13 cellular contexts compared by ENCODE assay signal in genomic region chr22:37726240-37726887, GRCh38. TPM values are rescaled to one million over a fixed set of nuclear protein-coding genes. Genes with fewer than 3 reads are reported as not detected.
DNase-seq lines count a peak whose midpoint lies in the region; ATAC-seq, FAIRE-seq and TF ChIP-seq lines count a peak whose summit lies in the region.
"Had no signal": no experiment of that assay in that cellular context is flagged by ENCODE, and none has a peak within 500 bp of the region (broad histone marks: within the 10 kb centered on the region; RNA-seq: fewer than 3 reads in every experiment).

No MANE protein-coding gene starts in this region.

- H3K4me1 ChIP-seq in OCI-LY1 (ENCODE audit: insufficient read depth, low read length, severe bottlenecking) = no peaks in the 10 kb centered on the region

- no peak overlapping the region for H3K4me2 ChIP-seq in OCI-LY1 (ENCODE audit: low read length)
- H3K4me2 ChIP-seq: hepatocyte had no signal

- TF ChIP-seq CTCF in OCI-LY1 (IDR thresholded peaks at IDR 0.05; ENCODE audit: low read length) (peak; percentile 19; the same call in 1 of the 2 replicates), retinal pigment epithelial cell (conservative IDR thresholded peaks at IDR 0.05; ENCODE audit: low read depth, low read length) (peak; percentile 12)

- H3K36me3 ChIP-seq in OCI-LY1 (ENCODE audit: insufficient read depth, low read length) = no peaks in the 10 kb centered on the region

- H3K36me3 Mint-ChIP-seq in effector memory CD8-positive, alpha-beta T cell (ENCODE audit: insufficient read depth) = no peaks in the 10 kb centered on the region
- H3K36me3 Mint-ChIP-seq: natural killer cell treated with Interleukin-12 subunit alpha and Interleukin-12 subunit beta and Interleukin-15 and Interleukin-18, amount 100 ng/mL, for 72 hours had no signal

- H3K4me3 ChIP-seq in OCI-LY1 (ENCODE audit: low read depth, low read length, poor library complexity, severe bottlenecking) (no peak overlapping the region), retinal pigment epithelial cell (ENCODE audit: low read length) (no peak overlapping the region)
- H3K4me3 ChIP-seq: hepatocyte, tibial nerve had no signal

- no peaks in the 10 kb centered on the region for H3K9me3 ChIP-seq in OCI-LY1 (ENCODE audit: low read length)
- H3K9me3 ChIP-seq: tibial nerve had no signal

- H3K9me2 ChIP-seq in OCI-LY1 (ENCODE audit: low read depth, low read length) = no peaks in the 10 kb centered on the region

- H3K27ac ChIP-seq in OCI-LY1 (ENCODE audit: low read depth, low read length, poor library complexity, severe bottlenecking) = no peak overlapping the region
- H3K27ac ChIP-seq: hepatocyte, tibial nerve had no signal

- ATAC-seq in effector memory CD8-positive, alpha-beta T cell (replicated peaks) = peak; percentile 21
- ATAC-seq in HG02938 (IDR thresholded peaks at IDR 0.05; ENCODE audit: unreplicated experiment) (no peak), GM18907 (IDR thresholded peaks at IDR 0.05; ENCODE audit: unreplicated experiment) (no peak)

- H3K9me3 Mint-ChIP-seq in effector memory CD8-positive, alpha-beta T cell = no peaks in the 10 kb centered on the region
- H3K9me3 Mint-ChIP-seq: natural killer cell treated with Interleukin-12 subunit alpha and Interleukin-12 subunit beta and Interleukin-15 and Interleukin-18, amount 100 ng/mL, for 72 hours had no signal

- DNase-seq in GM12891 (ENCODE audit: insufficient read length, low spot score) (peak; percentile 53), retinal pigment epithelial cell (ENCODE audit: low read depth) (no peak), UCSD-AML1 (lab: John Stamatoyannopoulos, UW; ENCODE audit: unreplicated experiment) (no peak)
- DNase-seq in effector memory CD8-positive, alpha-beta T cell = no peak
- DNase-seq: activated CD8-positive, alpha-beta memory T cell treated with anti-CD3 and anti-CD28 coated beads, Interleukin-2, amount 50 U/mL, for 4 hours; caudate nucleus; NCI-H1048 had no signal

- no peak overlapping the region for H3K9ac ChIP-seq in OCI-LY1 (ENCODE audit: low read length)

- no peaks in the 10 kb centered on the region for H3K27me3 Mint-ChIP-seq in effector memory CD8-positive, alpha-beta T cell
- H3K27me3 Mint-ChIP-seq: natural killer cell treated with Interleukin-12 subunit alpha and Interleukin-12 subunit beta and Interleukin-15 and Interleukin-18, amount 100 ng/mL, for 72 hours had no signal

- no peaks in the 10 kb centered on the region for H3K4me1 Mint-ChIP-seq in effector memory CD8-positive, alpha-beta T cell (ENCODE audit: low read depth in 2 of 2)

- H2AFZ ChIP-seq in OCI-LY1 (ENCODE audit: low read length) = no peak overlapping the region
- H2AFZ ChIP-seq: hepatocyte had no signal

- no peak overlapping the region for H3K27ac Mint-ChIP-seq in effector memory CD8-positive, alpha-beta T cell
- H3K27ac Mint-ChIP-seq: natural killer cell treated with Interleukin-12 subunit alpha and Interleukin-12 subunit beta and Interleukin-15 and Interleukin-18, amount 100 ng/mL, for 72 hours had no signal

- no peaks in the 10 kb centered on the region for H3F3A ChIP-seq in OCI-LY1 (ENCODE audit: insufficient read depth, low read length)

- no peak for FAIRE-seq in GM12891 (lab: Jason Lieb, UNC)

- TF ChIP-seq POLR2A in GM12891 (IDR thresholded peaks at IDR 0.05; ENCODE audit: low read depth, low read length) = no peak

- no peaks in the 10 kb centered on the region for H4K20me1 ChIP-seq in OCI-LY1 (ENCODE audit: insufficient read depth, low read length)

- no peaks in the 10 kb centered on the region for H3K79me2 ChIP-seq in OCI-LY1 (ENCODE audit: insufficient read depth, low read length)
- H3K79me2 ChIP-seq: hepatocyte had no signal

- H3K27me3 ChIP-seq in OCI-LY1 (ENCODE audit: insufficient read depth, low read length) = 0 out of 2 replicates have a peak, but pooled peaks cover 7% of the 10 kb centered on the region
- H3K27me3 ChIP-seq: hepatocyte, tibial nerve had no signal

- H3K4me3 Mint-ChIP-seq in effector memory CD8-positive, alpha-beta T cell = no peak overlapping the region
- H3K4me3 Mint-ChIP-seq: natural killer cell treated with Interleukin-12 subunit alpha and Interleukin-12 subunit beta and Interleukin-15 and Interleukin-18, amount 100 ng/mL, for 72 hours had no signal

TF ChIP-seq in GM12891, 5 proteins besides CTCF, POLR2A, EP300 and RAD21:
- TF ChIP-seq POU2F2 (IDR thresholded peaks at IDR 0.05; ENCODE audit: low read depth, low read length) = no peak
- no peak for TF ChIP-seq TAF1 (IDR thresholded peaks at IDR 0.05; ENCODE audit: low read depth, low read length)
- no peak for TF ChIP-seq PAX5 (IDR thresholded peaks at IDR 0.05; ENCODE audit: insufficient read depth, low read length, severe bottlenecking)
- no peak for TF ChIP-seq SPI1 (IDR thresholded peaks at IDR 0.05; ENCODE audit: low read depth, low read length)
- no peak for TF ChIP-seq POLR2AphosphoS5 (IDR thresholded peaks at IDR 0.05; ENCODE audit: low read depth, low read length)

RNA-seq across cellular contexts. Expression of gene TRIOBP, which starts 29.5 kb away (rescaled TPM):
- 11.1 TPM for polyA plus RNA-seq in GM12891 (2012; ENCODE audit: low read depth, missing spikeins)

RNA-seq across cellular contexts. Expression of gene NOL12, which starts 40.2 kb away (rescaled TPM):
- polyA plus RNA-seq in GM12891 (2012; ENCODE audit: low read depth, missing spikeins) = 25.9 TPM

RNA-seq across cellular contexts. Expression of gene LGALS1, which starts 50.9 kb away (rescaled TPM):
- 590 TPM for polyA plus RNA-seq in GM12891 (2012; ENCODE audit: low read depth, missing spikeins)
